Comparison of ENCODE assay signal across 16 cellular contexts in genomic region chr4:7210818-7211217, GRCh38. TPM values are rescaled to one million over a fixed set of nuclear protein-coding genes. Genes with fewer than 3 reads are reported as not detected.
A peak's percentile ranks its signal among the peaks of the same experiment; 100 is the strongest.
DNase-seq lines count a peak whose midpoint lies in the region; ATAC-seq and TF ChIP-seq lines count a peak whose summit lies in the region.
"Had no signal": no experiment of that assay in that cellular context is flagged by ENCODE, and none has a peak within 500 bp of the region (broad histone marks: within the 10 kb centered on the region; RNA-seq: fewer than 3 reads in every experiment).

No MANE protein-coding gene starts in this region.

- H3T11ph ChIP-seq in H9 (ENCODE audit: low read length): no peak overlapping the region

- H3K27ac ChIP-seq in GM23248: peak overlapping the region; percentile 18
- H3K27ac ChIP-seq in upper lobe of right lung: no peak overlapping the region
- no peak overlapping the region for H3K27ac ChIP-seq in H9 (ENCODE audit: insufficient read length, low read depth, low read length)
- H3K27ac ChIP-seq: SK-N-MC, VCaP had no signal

- no peak overlapping the region for H2BK15ac ChIP-seq in H9 (ENCODE audit: low read depth, low read length)

- H3F3A ChIP-seq in GM23248 (ENCODE audit: insufficient read depth): peaks cover 21% of the 10 kb centered on the region

- no peak overlapping the region for H4K8ac ChIP-seq in H9 (replicated peaks; ENCODE audit: insufficient read length, low read depth, low read length)

- H3K36me3 ChIP-seq in GM23248 (ENCODE audit: low read depth): no peaks in the 10 kb centered on the region
- no peaks in the 10 kb centered on the region for H3K36me3 ChIP-seq in adipocyte (ENCODE audit: control insufficient read depth, insufficient read depth, low read length, severe bottlenecking)
- H3K36me3 ChIP-seq in upper lobe of right lung: no peaks in the 10 kb centered on the region

- H4K20me1 ChIP-seq in GM23248 (ENCODE audit: insufficient read depth) (no peaks in the 10 kb centered on the region), H9 (ENCODE audit: control insufficient read depth, insufficient read depth, insufficient read length) (no peaks in the 10 kb centered on the region)

- H2BK120ac ChIP-seq in H9 (ENCODE audit: low read depth, low read length, poor library complexity, severe bottlenecking): no peak overlapping the region

- peaks cover 0 to 9% (median 0%) of the 10 kb centered on the region in 3 experiments; a peak in 2 of 7 replicates for H3K36me3 Mint-ChIP-seq in H9 (ENCODE audit: insufficient read depth in 1 of 3, low read depth in 3 of 3)
- H3K36me3 Mint-ChIP-seq: activated CD8-positive, alpha-beta memory T cell treated with anti-CD3 and anti-CD28 coated beads, Interleukin-2, amount 10 ng/mL, durations not matched to agents 7 days and 5 days; naive thymus-derived CD8-positive, alpha-beta T cell had no signal

- peak; percentile 32 for ATAC-seq in upper lobe of right lung
- no peak for ATAC-seq in GM18873 (IDR thresholded peaks at IDR 0.05; ENCODE audit: low FRiP score, unreplicated experiment)
- ATAC-seq: activated CD8-positive, alpha-beta memory T cell treated with anti-CD3 and anti-CD28 coated beads, Interleukin-2, amount 10 ng/mL, durations not matched to agents 7 days and 5 days; naive thymus-derived CD8-positive, alpha-beta T cell; sciatic nerve had no signal

- intact Hi-C loops in upper lobe of right lung (cut with DNase I): no loop called here

- H2AK5ac ChIP-seq in H9 (ENCODE audit: insufficient read length, low read length): no peak overlapping the region

- no peak overlapping the region for H3K14ac ChIP-seq in H9 (ENCODE audit: insufficient read depth, low read length)

- H3K9me2 ChIP-seq in GM23248 (ENCODE audit: insufficient read depth): no peaks in the 10 kb centered on the region

- H3K4ac ChIP-seq in H9 (ENCODE audit: low read depth, low read length): no peak overlapping the region

- H3K9ac ChIP-seq in GM23248 (no peak overlapping the region), adipocyte (ENCODE audit: low read length) (no peak overlapping the region), H9 (ENCODE audit: extremely low read depth, insufficient read length, low read length) (no peak overlapping the region)

- no peak overlapping the region for H3K56ac ChIP-seq in H9 (ENCODE audit: insufficient read length, low read depth, low read length)

- peaks cover 10 to 14% of the 10 kb centered on the region in 2 experiments; a peak in 4 of 5 replicates for H3K9me3 Mint-ChIP-seq in H9

- no peaks in the 10 kb centered on the region for H3K79me2 ChIP-seq in GM23248 (ENCODE audit: insufficient read depth)
- no peaks in the 10 kb centered on the region for H3K79me2 ChIP-seq in H9 (ENCODE audit: insufficient read depth, low read length)

- H2AFZ ChIP-seq in GM23248 (no peak overlapping the region), H9 (ENCODE audit: low read length) (no peak overlapping the region)

- H3K23me2 ChIP-seq in H9 (ENCODE audit: insufficient read length, low read depth, low read length, poor library complexity, severe bottlenecking): no peaks in the 10 kb centered on the region

- H4K5ac ChIP-seq in H9 (ENCODE audit: insufficient read length, low read depth, low read length): no peak overlapping the region

- H3K23ac ChIP-seq in H9 (ENCODE audit: insufficient read length, low read depth, low read length): no peak overlapping the region

- no peak overlapping the region for H2BK5ac ChIP-seq in H9 (ENCODE audit: insufficient read length, low read length)

- H3K79me1 ChIP-seq in H9 (ENCODE audit: insufficient read depth, low read depth, low read length, poor library complexity, severe bottlenecking): no peaks in the 10 kb centered on the region

- H3K4me1 ChIP-seq in GM23248 (ENCODE audit: insufficient read depth): peaks cover 57% of the 10 kb centered on the region
- H3K4me1 ChIP-seq in adipocyte (ENCODE audit: control insufficient read depth, insufficient read depth, low read length): peaks cover 67% of the 10 kb centered on the region
- H3K4me1 ChIP-seq in upper lobe of right lung: peaks cover 18% of the 10 kb centered on the region
- H3K4me1 ChIP-seq in H9 (ENCODE audit: insufficient read depth, low read length): no peaks in the 10 kb centered on the region

- no peak overlapping the region for H3K4me3 Mint-ChIP-seq in H9
- H3K4me3 Mint-ChIP-seq: activated CD8-positive, alpha-beta memory T cell treated with anti-CD3 and anti-CD28 coated beads, Interleukin-2, amount 10 ng/mL, durations not matched to agents 7 days and 5 days; activated naive CD4-positive, alpha-beta T cell treated with anti-CD3 and anti-CD28 coated beads for 36 hours; naive thymus-derived CD8-positive, alpha-beta T cell had no signal

- H3K4me3 ChIP-seq in GM23248 (no peak overlapping the region), adipocyte (ENCODE audit: low read length) (no peak overlapping the region), upper lobe of right lung (no peak overlapping the region)
- H3K4me3 ChIP-seq: SK-N-MC had no signal

- H3K9me3 ChIP-seq in GM23248 (ENCODE audit: low read depth): no peaks in the 10 kb centered on the region
- H3K9me3 ChIP-seq in adipocyte (ENCODE audit: control insufficient read depth, low read length): peaks cover 14% of the 10 kb centered on the region
- H3K9me3 ChIP-seq in upper lobe of right lung: no peaks in the 10 kb centered on the region
- no peaks in the 10 kb centered on the region for H3K9me3 ChIP-seq in H9 (ENCODE audit: control insufficient read depth, low read depth, low read length)

- WGBS in GM23248 (ENCODE audit: low coverage in 1 of 2, low lambda C conversion rate in 2 of 2, missing lambda C conversion rate in 2 of 2), 2 experiments: 20 to 40% methylated on average over 3 of the region's 3 CpGs
- WGBS in H9 (ENCODE audit: extremely low coverage, insufficient read length, low lambda C conversion rate): no CpG with 5 or more reads among the region's 3 CpGs

- DNase-seq in GM23248: peak; percentile 96
- peak; percentile 95 for DNase-seq in adipocyte (ENCODE audit: low read depth)
- DNase-seq in hepatic stellate cell (ENCODE audit: low spot score): peak; percentile 92
- DNase-seq in upper lobe of right lung: no peak
- no peak for DNase-seq in inferior parietal cortex (ENCODE audit: extremely low spot score)
- no peak for DNase-seq in H9
- DNase-seq: activated CD8-positive, alpha-beta memory T cell treated with anti-CD3 and anti-CD28 coated beads, Interleukin-2, amount 10 ng/mL, durations not matched to agents 7 days and 5 days; activated naive CD4-positive, alpha-beta T cell treated with anti-CD3 and anti-CD28 coated beads for 36 hours; DMS 273 treated with DMSO at 0.1 percent for 48 hours; foreskin melanocyte; naive thymus-derived CD8-positive, alpha-beta T cell; NCI-H2107 had no signal

- no peak overlapping the region for H3K18ac ChIP-seq in H9 (ENCODE audit: insufficient read length, low read depth, low read length)

- peak overlapping the region; percentile 14 for H3K4me2 ChIP-seq in GM23248 (ENCODE audit: unreplicated experiment)
- H3K4me2 ChIP-seq in H9 (ENCODE audit: insufficient read depth, insufficient read length, low read length): no peak overlapping the region

- no peaks in the 10 kb centered on the region for H3K27me3 ChIP-seq in GM23248 (replicated peaks; ENCODE audit: insufficient read depth)
- no peaks in the 10 kb centered on the region for H3K27me3 ChIP-seq in adipocyte (replicated peaks; ENCODE audit: control insufficient read depth, insufficient read depth, low read length)
- H3K27me3 ChIP-seq in upper lobe of right lung: no peaks in the 10 kb centered on the region
- no peaks in the 10 kb centered on the region for H3K27me3 ChIP-seq in H9 (ENCODE audit: insufficient read depth, low read length)

- H2BK20ac ChIP-seq in H9 (ENCODE audit: low read depth, low read length, poor library complexity, severe bottlenecking): no peak overlapping the region

- no peak overlapping the region; a peak in 1 of 7 replicates for H3K27ac Mint-ChIP-seq in H9
- H3K27ac Mint-ChIP-seq: activated CD8-positive, alpha-beta memory T cell treated with anti-CD3 and anti-CD28 coated beads, Interleukin-2, amount 10 ng/mL, durations not matched to agents 7 days and 5 days; activated naive CD4-positive, alpha-beta T cell treated with anti-CD3 and anti-CD28 coated beads for 36 hours; naive thymus-derived CD8-positive, alpha-beta T cell had no signal

- TF ChIP-seq CTCF in upper lobe of right lung (IDR thresholded peaks at IDR 0.05) (no peak), H9 (conservative IDR thresholded peaks at IDR 0.05) (no peak)

- no peaks in the 10 kb centered on the region; the same call in none of the 2 replicates for H3K27me3 Mint-ChIP-seq in H9 (ENCODE audit: low read depth)
- H3K27me3 Mint-ChIP-seq: activated CD8-positive, alpha-beta memory T cell treated with anti-CD3 and anti-CD28 coated beads, Interleukin-2, amount 10 ng/mL, durations not matched to agents 7 days and 5 days had no signal

- H2BK12ac ChIP-seq in H9 (ENCODE audit: insufficient read length, low read depth, low read length): no peak overlapping the region

- no peak overlapping the region for H4K91ac ChIP-seq in H9 (ENCODE audit: insufficient read length, low read depth, low read length)

- peaks cover 14 to 28% of the 10 kb centered on the region in 2 experiments for H3K4me1 Mint-ChIP-seq in H9
- H3K4me1 Mint-ChIP-seq: activated CD8-positive, alpha-beta memory T cell treated with anti-CD3 and anti-CD28 coated beads, Interleukin-2, amount 10 ng/mL, durations not matched to agents 7 days and 5 days; naive thymus-derived CD8-positive, alpha-beta T cell had no signal

- in situ Hi-C loops in GM23248 (cut with MboI): no loop called here

RNA-seq across cellular contexts. Expression of gene SORCS2, which starts 18.5 kb away (rescaled TPM):
- total RNA-seq in GM23248 (2014; rRNA removed; shearing (Covaris generic)): 1.4 and 4.3 TPM in 2 replicates
- 0.38 and 0.74 TPM in 2 replicates for polyA plus RNA-seq in GM23248 (2016; fragmentation: Nextera tagmentation; extraction: Ambion mirVana)
- 7.2 TPM for total RNA-seq in upper lobe of right lung
- total RNA-seq in H9 (2021): 0.57 and 0.72 TPM in 2 replicates
- total RNA-seq: naive thymus-derived CD8-positive, alpha-beta T cell had no signal
- polyA plus RNA-seq: naive thymus-derived CD8-positive, alpha-beta T cell had no signal

Comparison
In these comparisons a context has a peak if more than half of its experiments do, and no peak if none do; other contexts are left out.
1. DNase-seq: peak in GM23248 (single experiment), adipocyte (single experiment) and hepatic stellate cell (single experiment); none in upper lobe of right lung (single experiment), inferior parietal cortex (single experiment) and H9 (single experiment).